ENCODE assay signal across 15 cellular contexts in the genomic region with DNA sequence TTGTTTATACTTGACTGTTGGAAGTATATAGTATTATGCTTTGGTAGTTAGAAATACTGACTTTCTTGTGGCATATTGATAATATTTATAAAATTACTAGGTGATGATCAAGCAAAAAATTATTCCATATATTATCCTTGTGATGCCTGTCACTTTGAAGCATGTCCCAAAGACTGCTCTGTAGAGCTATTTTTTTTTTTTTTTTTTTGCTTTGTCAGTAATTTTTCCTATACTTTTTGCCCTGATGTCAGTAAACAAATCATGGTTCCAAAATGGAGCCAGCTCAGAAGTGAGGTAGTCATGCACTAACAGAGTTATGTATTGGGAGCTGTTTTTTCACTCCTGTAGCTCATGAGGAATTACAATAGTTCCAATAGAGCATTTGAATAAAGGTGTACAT. TPM values are rescaled to one million over a fixed set of nuclear protein-coding genes. Genes with fewer than 3 reads are reported as not detected.
DNase-seq lines count a peak whose midpoint lies in the region; ATAC-seq and TF ChIP-seq lines count a peak whose summit lies in the region.
"Had no signal": no experiment of that assay in that cellular context is flagged by ENCODE, and none has a peak within 500 bp of the region (broad histone marks: within the 10 kb centered on the region; RNA-seq: fewer than 3 reads in every experiment).

No MANE protein-coding gene starts in this region.

- H3K4me2 ChIP-seq in IMR-90 (ENCODE audit: low read depth, low read length), result no peak overlapping the region
- H3K4me2 ChIP-seq: GM23338 had no signal

- H3K27me3 ChIP-seq in IMR-90 (ENCODE audit: control insufficient read depth, insufficient read depth, low read length) (no peaks in the 10 kb centered on the region), endodermal cell (ENCODE audit: control insufficient read depth, insufficient read depth, low read length, poor library complexity, severe bottlenecking) (no peaks in the 10 kb centered on the region), liver (ENCODE audit: control insufficient read depth in 4 of 4, insufficient read depth in 4 of 4, low read length in 3 of 4) (no peaks in the 10 kb centered on the region)

- BruUV-seq in IMR-90 (replicated peaks; lab: Mats Ljungman, UMichigan), result no TSS peak

- ATAC-seq in IMR-90 (ENCODE audit: low read depth), result no peak
- ATAC-seq in HG02571 (IDR thresholded peaks at IDR 0.05; ENCODE audit: unreplicated experiment), result no peak
- ATAC-seq: GM23338 had no signal

- dilution Hi-C loops in IMR-90 (cut with HindIII; ENCODE audit: low sequenced_read_pairs, unreplicated experiment), result no loop called here

- no peak overlapping the region for H3K4ac ChIP-seq in IMR-90 (ENCODE audit: low read depth, low read length)

- H2BK20ac ChIP-seq in IMR-90 (ENCODE audit: low read depth, low read length), result no peak overlapping the region

- no peaks in the 10 kb centered on the region for H3K36me3 ChIP-seq in IMR-90 (ENCODE audit: control insufficient read depth, insufficient read depth, low read length)
- peaks cover 3% of the 10 kb centered on the region for H3K36me3 ChIP-seq in endodermal cell (ENCODE audit: control insufficient read depth, insufficient read depth, low read length)
- no peaks in the 10 kb centered on the region for H3K36me3 ChIP-seq in liver (ENCODE audit: control insufficient read depth in 4 of 4, insufficient read depth in 3 of 4, low read depth in 1 of 4, low read length in 3 of 4)

- H3K9me3 ChIP-seq in IMR-90 (ENCODE audit: control insufficient read depth, insufficient read depth, low read length) (no peaks in the 10 kb centered on the region), endodermal cell (ENCODE audit: control insufficient read depth, low read length) (no peaks in the 10 kb centered on the region), liver (ENCODE audit: control insufficient read depth in 4 of 4, low read length in 3 of 4) (no peaks in the 10 kb centered on the region)

- H3K4me1 Mint-ChIP-seq in endodermal cell (peaks cover 66% of the 10 kb centered on the region), progenitor cell of endocrine pancreas (ENCODE audit: low read depth) (peaks cover 28% of the 10 kb centered on the region)

- no peak for TF ChIP-seq CTCF in IMR-90 (conservative IDR thresholded peaks at IDR 0.05; ENCODE audit: low read depth, low read length)
- no peak for TF ChIP-seq CTCF in endodermal cell (conservative IDR thresholded peaks at IDR 0.05)
- TF ChIP-seq CTCF in liver (IDR thresholded peaks at IDR 0.05; ENCODE audit: low read depth, low read length, missing input control), result no peak
- TF ChIP-seq CTCF in progenitor cell of endocrine pancreas (IDR thresholded peaks at IDR 0.05; ENCODE audit: unreplicated experiment), result no peak

- H3K4me3 Mint-ChIP-seq in endodermal cell (no peak overlapping the region), progenitor cell of endocrine pancreas (ENCODE audit: low read depth) (no peak overlapping the region)
- H3K4me3 Mint-ChIP-seq: CD4-positive, alpha-beta T cell; GM23338 had no signal

- no peak overlapping the region for H4K8ac ChIP-seq in IMR-90 (ENCODE audit: low read depth in 2 of 2, low read length in 2 of 2)

- H3K56ac ChIP-seq in IMR-90 (ENCODE audit: extremely low read depth, insufficient read depth, low read length), result no peak overlapping the region

- H3K36me3 Mint-ChIP-seq in endodermal cell (ENCODE audit: low read depth) (peaks cover 3% of the 10 kb centered on the region), progenitor cell of endocrine pancreas (ENCODE audit: insufficient read depth) (peaks cover 1% of the 10 kb centered on the region)

- H3K9me3 Mint-ChIP-seq in endodermal cell (no peaks in the 10 kb centered on the region), progenitor cell of endocrine pancreas (ENCODE audit: low read depth) (peaks cover 3% of the 10 kb centered on the region)
- H3K9me3 Mint-ChIP-seq: CD4-positive, alpha-beta T cell; GM23338 had no signal

- no peak overlapping the region for H3K9ac ChIP-seq in IMR-90 (ENCODE audit: low read depth, low read length)
- H3K9ac ChIP-seq in endodermal cell (ENCODE audit: extremely low read depth, low read length, poor library complexity, severe bottlenecking), result no peak overlapping the region
- no peak overlapping the region for H3K9ac ChIP-seq in liver (ENCODE audit: low read depth in 1 of 2, low read length in 2 of 2)

- H3K27ac Mint-ChIP-seq in endodermal cell (peak overlapping the region; percentile 80), progenitor cell of endocrine pancreas (peak overlapping the region; percentile 89)
- H3K27ac Mint-ChIP-seq: CD4-positive, alpha-beta T cell had no signal

- no peak for TF ChIP-seq RAD21 in IMR-90 (IDR thresholded peaks at IDR 0.05; ENCODE audit: low read length)
- no peak for TF ChIP-seq RAD21 in liver (IDR thresholded peaks at IDR 0.05)

- CTCF ChIA-PET in IMR-90 (lab: Yijun Ruan, JAX), result no interaction called here

- H3K27ac ChIP-seq in IMR-90 (ENCODE audit: insufficient read depth, low read length) (no peak overlapping the region), endodermal cell (ENCODE audit: low read depth, low read length) (no peak overlapping the region), liver (ENCODE audit: low read depth in 1 of 2, low read length in 2 of 2) (peak overlapping the region; percentile 55 to 67)
- H3K27ac ChIP-seq: C4-2B had no signal

- peaks cover 64% of the 10 kb centered on the region for H4K20me1 ChIP-seq in IMR-90 (ENCODE audit: insufficient read depth, low read length)

- no peak overlapping the region for H2BK5ac ChIP-seq in IMR-90 (ENCODE audit: low read depth, low read length, poor library complexity, severe bottlenecking)

- TF ChIP-seq POLR2A in IMR-90 (IDR thresholded peaks at IDR 0.05; ENCODE audit: low read depth, low read length), result no peak

- no peak overlapping the region for H3K4me3 ChIP-seq in IMR-90 (ENCODE audit: insufficient read depth, low read depth, low read length)
- H3K4me3 ChIP-seq in endodermal cell (ENCODE audit: low read length), result no peak overlapping the region
- H3K4me3 ChIP-seq in liver (ENCODE audit: low read depth in 1 of 3, low read length in 3 of 3), result no peak overlapping the region
- H3K4me3 ChIP-seq: GM23338 had no signal

- H4K91ac ChIP-seq in IMR-90 (ENCODE audit: insufficient read depth, low read depth, low read length), result no peak overlapping the region

- H2AK5ac ChIP-seq in IMR-90 (ENCODE audit: low read depth, low read length), result no peak overlapping the region

- no peak overlapping the region for H2AK9ac ChIP-seq in IMR-90 (replicated peaks; ENCODE audit: low read depth, low read length, poor library complexity)

- no peak overlapping the region for H2BK120ac ChIP-seq in IMR-90 (ENCODE audit: low read depth, low read length)

- H3K27me3 Mint-ChIP-seq in endodermal cell (ENCODE audit: insufficient read depth) (no peaks in the 10 kb centered on the region), progenitor cell of endocrine pancreas (no peaks in the 10 kb centered on the region)

- no peak overlapping the region for H4K5ac ChIP-seq in IMR-90 (ENCODE audit: low read depth, low read length)

- POLR2A ChIA-PET in IMR-90 (lab: Charles Lee; ENCODE audit: unreplicated experiment), result interaction anchor here (0.6 kb wide), 1 partner anchor 426 kb away, joined by 6 read pairs; no protein-coding TSS in a partner anchor

- H3K79me1 ChIP-seq in IMR-90 (ENCODE audit: low read depth in 1 of 2, low read length in 2 of 2), result peaks cover 15 to 84% of the 10 kb centered on the region in 2 experiments

- DNase-seq in IMR-90 (no peak), endodermal cell (no peak), progenitor cell of endocrine pancreas (ENCODE audit: low spot score, unreplicated experiment) (no peak), NAMALWA (ENCODE audit: low spot score) (no peak), amygdala (lab: John Stamatoyannopoulos, UW) (no peak)
- DNase-seq: AML-193; CD4-positive, alpha-beta T cell; DMS153; DMS79; GDM1; HCEC 1CT had no signal

- no peak overlapping the region for H3K14ac ChIP-seq in IMR-90 (replicated peaks; ENCODE audit: low read depth, low read length)

- H2BK15ac ChIP-seq in IMR-90 (ENCODE audit: low read depth, low read length), result no peak overlapping the region

- no peak overlapping the region for H2AFZ ChIP-seq in IMR-90 (replicated peaks; ENCODE audit: low read length, poor library complexity)
- H2AFZ ChIP-seq: GM23338 had no signal

- no peak overlapping the region for H3K23ac ChIP-seq in IMR-90 (ENCODE audit: low read depth, low read length)

- H3K9me1 ChIP-seq in IMR-90 (ENCODE audit: insufficient read depth, low read length), result peaks cover 9% of the 10 kb centered on the region; the same call in 1 of the 2 replicates

- H3K4me1 ChIP-seq in IMR-90 (ENCODE audit: control insufficient read depth, insufficient read depth, low read length), result peaks cover 20% of the 10 kb centered on the region
- peaks cover 5% of the 10 kb centered on the region for H3K4me1 ChIP-seq in endodermal cell (ENCODE audit: control insufficient read depth, insufficient read depth, low read length)
- H3K4me1 ChIP-seq in liver (ENCODE audit: control insufficient read depth in 4 of 4, insufficient read depth in 4 of 4, low read length in 3 of 4), result peaks cover 15 to 43% (median 38%) of the 10 kb centered on the region in 4 donors

- in situ Hi-C loops in IMR-90 (cut with MboI; ENCODE audit: low sequenced_read_pairs), result no loop called here

- no peak overlapping the region for H3K18ac ChIP-seq in IMR-90 (ENCODE audit: low read depth, low read length)

- intact Hi-C loops in IMR-90 (cut with micrococcal nuclease), result no loop called here

TF ChIP-seq in IMR-90, 13 proteins besides CTCF, POLR2A, EP300 and RAD21:
- no peak for TF ChIP-seq MXI1 (IDR thresholded peaks at IDR 0.05; ENCODE audit: borderline replicate concordance, low read depth, low read length)
- peak; percentile 35; the same call in 1 of the 2 replicates for TF ChIP-seq MAFK (IDR thresholded peaks at IDR 0.05; ENCODE audit: low read depth, low read length)

TF ChIP-seq in liver, 16 proteins besides CTCF, POLR2A, EP300 and RAD21 (continues in another document):
- TF ChIP-seq, protein P1, sequence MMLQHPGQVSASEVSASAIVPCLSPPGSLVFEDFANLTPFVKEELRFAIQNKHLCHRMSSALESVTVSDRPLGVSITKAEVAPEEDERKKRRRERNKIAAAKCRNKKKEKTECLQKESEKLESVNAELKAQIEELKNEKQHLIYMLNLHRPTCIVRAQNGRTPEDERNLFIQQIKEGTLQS (IDR thresholded peaks at IDR 0.05), result no peak
- no peak for TF ChIP-seq HNF4G (IDR thresholded peaks at IDR 0.05)
- no peak for TF ChIP-seq FOXA2 (IDR thresholded peaks at IDR 0.05)

RNA-seq across cellular contexts. Expression of a gene that starts 11.2 kb away (rescaled TPM):
- total RNA-seq in IMR-90 (2012; rRNA removed) (27.4 and 28.1 TPM in 2 replicates), endodermal cell (100 to 1,000 TPM in 1 of 2 donors, 10 to 100 TPM in 1; 98.2 to 108 TPM), liver (10 to 100 TPM; 10.5 to 60.1 TPM), progenitor cell of endocrine pancreas (57.0 and 61.2 TPM in 2 replicates)
- polyA plus RNA-seq in IMR-90 (2012; rRNA removed) (25.0 and 26.6 TPM in 2 replicates), liver (10 to 100 TPM in 1 of 2 donors, 1 to 10 TPM in 1; 8.6 to 16.1 TPM)
- 8.8 and 32.0 TPM in 2 replicates for polyA plus RNA-seq in IMR-90 (2012; cell fraction: cytosol; rRNA removed)
- 15.1 and 50.3 TPM in 2 replicates for polyA plus RNA-seq in IMR-90 (2012; cell fraction: nucleus; rRNA removed; ENCODE audit: low replicate concordance)
- 32.3 TPM for polyA plus RNA-seq in endodermal cell (2013, experiment 1 of 2)
- 32.7 TPM for polyA plus RNA-seq in endodermal cell (2013, experiment 2 of 2)

Comparison
In these comparisons a context has a peak if more than half of its experiments do, and no peak if none do; other contexts are left out.
1. H3K27ac ChIP-seq: peak in liver (2 of 2); none in IMR-90 (single experiment) and endodermal cell (single experiment).